1 cellular context compared by ENCODE assay signal in the genomic region with DNA sequence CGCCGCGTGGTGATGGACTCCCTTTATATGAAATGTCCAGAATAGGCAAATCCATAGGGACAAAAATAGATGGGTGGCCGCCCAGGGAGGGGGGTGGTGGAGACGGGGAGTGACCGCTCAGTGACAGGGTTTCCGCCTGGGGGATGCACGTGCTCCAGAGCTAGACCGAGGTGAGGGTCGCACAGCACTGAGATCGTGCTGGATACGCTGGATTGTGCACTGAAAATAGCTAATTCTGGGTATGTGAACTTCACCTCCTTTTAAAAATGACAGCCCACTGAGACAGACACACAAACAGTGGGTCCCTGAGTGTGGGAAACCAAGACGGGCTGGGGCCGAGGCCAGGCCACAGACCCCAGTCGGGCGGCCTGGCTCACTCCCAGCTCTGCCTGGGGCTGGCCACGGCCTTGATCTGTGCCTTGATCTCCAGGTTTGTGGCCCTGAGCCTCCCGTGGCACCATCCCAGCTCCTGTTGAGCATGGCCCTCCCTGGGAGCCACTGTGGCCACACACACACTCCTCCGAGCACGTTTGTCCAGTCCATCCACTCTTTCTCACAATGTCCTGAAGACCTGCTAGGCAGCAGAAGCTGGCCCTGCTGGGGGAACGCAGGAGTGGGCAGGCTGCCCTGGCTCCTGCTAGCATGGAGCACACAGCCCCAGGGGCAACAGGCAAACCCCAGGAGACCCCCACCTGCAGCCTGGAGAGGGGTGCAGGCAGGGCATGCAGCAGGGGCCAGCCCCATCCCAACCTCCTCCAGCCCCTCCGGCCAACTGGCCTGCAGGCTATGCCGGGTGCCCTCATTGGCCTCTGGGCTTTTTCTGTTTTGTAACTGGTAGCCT.
TF ChIP-seq lines count a peak whose summit lies in the region.

No MANE protein-coding gene starts in this region.

TF ChIP-seq in HepG2, 621 proteins besides CTCF, POLR2A, EP300 and RAD21 (continued from another document and continues in another):
- TF ChIP-seq DZIP1 (CRISPR knock-in tag; IDR thresholded peaks at IDR 0.05) (no peak), ZNF331 (CRISPR knock-in tag; IDR thresholded peaks at IDR 0.05) (peak; percentile 65), ZNF432 (CRISPR knock-in tag; IDR thresholded peaks at IDR 0.05; ENCODE audit: borderline replicate concordance) (no peak), PBX2 (CRISPR knock-in tag; IDR thresholded peaks at IDR 0.05) (no peak), CSRNP2 (CRISPR knock-in tag; conservative IDR thresholded peaks at IDR 0.05; ENCODE audit: low read depth) (no peak), RARA (CRISPR knock-in tag; IDR thresholded peaks at IDR 0.05) (peak; percentile 40), ZFP90 (CRISPR knock-in tag; IDR thresholded peaks at IDR 0.05; ENCODE audit: borderline replicate concordance) (0 out of 2 replicates have a peak, but pooled peaks have one; percentile 25), GFI1 (CRISPR knock-in tag; IDR thresholded peaks at IDR 0.05; ENCODE audit: borderline replicate concordance) (0 out of 2 replicates have a peak, but pooled peaks have one; percentile 9), EHMT2 (IDR thresholded peaks at IDR 0.05; ENCODE audit: borderline replicate concordance, low read depth, low read length) (no peak; the same call in 1 of the 2 replicates), ZNF563 (CRISPR knock-in tag; IDR thresholded peaks at IDR 0.05) (peak; percentile 37; the same call in 1 of the 2 replicates), RORA (CRISPR knock-in tag; IDR thresholded peaks at IDR 0.05) (no peak), ZNF543 (CRISPR knock-in tag; IDR thresholded peaks at IDR 0.05) (no peak), NFIC (IDR thresholded peaks at IDR 0.05; ENCODE audit: low read length) (no peak), DMAP1 (CRISPR knock-in tag; IDR thresholded peaks at IDR 0.05) (peak; percentile 41; the same call in 1 of the 2 replicates), HMGXB4 (CRISPR knock-in tag; IDR thresholded peaks at IDR 0.05; ENCODE audit: borderline replicate concordance in 1 of 2, low read depth in 1 of 2) (no peak), ZNF770 (CRISPR knock-in tag; IDR thresholded peaks at IDR 0.05) (peak; percentile 52), ZNF263 (CRISPR knock-in tag; IDR thresholded peaks at IDR 0.05) (no peak), ZNF441 (CRISPR knock-in tag; IDR thresholded peaks at IDR 0.05; ENCODE audit: borderline replicate concordance) (no peak), MED13 (CRISPR knock-in tag; IDR thresholded peaks at IDR 0.05) (no peak; the same call in 1 of the 2 replicates), SP1 (IDR thresholded peaks at IDR 0.05) (no peak), SP1 (CRISPR knock-in tag; IDR thresholded peaks at IDR 0.05) (no peak), MTA1 (CRISPR knock-in tag; IDR thresholded peaks at IDR 0.05; ENCODE audit: borderline replicate concordance) (0 out of 2 replicates have a peak, but pooled peaks have one; percentile 66), KDM5B (CRISPR knock-in tag; IDR thresholded peaks at IDR 0.05; ENCODE audit: borderline replicate concordance) (peak; percentile 47; the same call in 1 of the 2 replicates), PHF8 (CRISPR knock-in tag; IDR thresholded peaks at IDR 0.05) (peak; percentile 16; the same call in 1 of the 2 replicates), NR0B2 (CRISPR knock-in tag; IDR thresholded peaks at IDR 0.05) (0 out of 2 replicates have a peak, but pooled peaks have one; percentile 35), FOXO4 (CRISPR knock-in tag; conservative IDR thresholded peaks at IDR 0.05) (no peak), POLR2G (IDR thresholded peaks at IDR 0.05; ENCODE audit: low read depth, low read length) (peak; percentile 62; the same call in 1 of the 2 replicates), GABPB1 (CRISPR knock-in tag; IDR thresholded peaks at IDR 0.05) (peak; percentile 52; the same call in 1 of the 2 replicates)
- TF ChIP-seq, protein P1, sequence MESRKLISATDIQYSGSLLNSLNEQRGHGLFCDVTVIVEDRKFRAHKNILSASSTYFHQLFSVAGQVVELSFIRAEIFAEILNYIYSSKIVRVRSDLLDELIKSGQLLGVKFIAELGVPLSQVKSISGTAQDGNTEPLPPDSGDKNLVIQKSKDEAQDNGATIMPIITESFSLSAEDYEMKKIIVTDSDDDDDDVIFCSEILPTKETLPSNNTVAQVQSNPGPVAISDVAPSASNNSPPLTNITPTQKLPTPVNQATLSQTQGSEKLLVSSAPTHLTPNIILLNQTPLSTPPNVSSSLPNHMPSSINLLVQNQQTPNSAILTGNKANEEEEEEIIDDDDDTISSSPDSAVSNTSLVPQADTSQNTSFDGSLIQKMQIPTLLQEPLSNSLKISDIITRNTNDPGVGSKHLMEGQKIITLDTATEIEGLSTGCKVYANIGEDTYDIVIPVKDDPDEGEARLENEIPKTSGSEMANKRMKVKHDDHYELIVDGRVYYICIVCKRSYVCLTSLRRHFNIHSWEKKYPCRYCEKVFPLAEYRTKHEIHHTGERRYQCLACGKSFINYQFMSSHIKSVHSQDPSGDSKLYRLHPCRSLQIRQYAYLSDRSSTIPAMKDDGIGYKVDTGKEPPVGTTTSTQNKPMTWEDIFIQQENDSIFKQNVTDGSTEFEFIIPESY (CRISPR knock-in tag; IDR thresholded peaks at IDR 0.05), result 0 out of 2 replicates have a peak, but pooled peaks have one; percentile 3
- TF ChIP-seq, protein P2, sequence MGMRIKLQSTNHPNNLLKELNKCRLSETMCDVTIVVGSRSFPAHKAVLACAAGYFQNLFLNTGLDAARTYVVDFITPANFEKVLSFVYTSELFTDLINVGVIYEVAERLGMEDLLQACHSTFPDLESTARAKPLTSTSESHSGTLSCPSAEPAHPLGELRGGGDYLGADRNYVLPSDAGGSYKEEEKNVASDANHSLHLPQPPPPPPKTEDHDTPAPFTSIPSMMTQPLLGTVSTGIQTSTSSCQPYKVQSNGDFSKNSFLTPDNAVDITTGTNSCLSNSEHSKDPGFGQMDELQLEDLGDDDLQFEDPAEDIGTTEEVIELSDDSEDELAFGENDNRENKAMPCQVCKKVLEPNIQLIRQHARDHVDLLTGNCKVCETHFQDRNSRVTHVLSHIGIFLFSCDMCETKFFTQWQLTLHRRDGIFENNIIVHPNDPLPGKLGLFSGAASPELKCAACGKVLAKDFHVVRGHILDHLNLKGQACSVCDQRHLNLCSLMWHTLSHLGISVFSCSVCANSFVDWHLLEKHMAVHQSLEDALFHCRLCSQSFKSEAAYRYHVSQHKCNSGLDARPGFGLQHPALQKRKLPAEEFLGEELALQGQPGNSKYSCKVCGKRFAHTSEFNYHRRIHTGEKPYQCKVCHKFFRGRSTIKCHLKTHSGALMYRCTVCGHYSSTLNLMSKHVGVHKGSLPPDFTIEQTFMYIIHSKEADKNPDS (CRISPR knock-in tag; IDR thresholded peaks at IDR 0.05), result no peak
- TF ChIP-seq, protein P3, sequence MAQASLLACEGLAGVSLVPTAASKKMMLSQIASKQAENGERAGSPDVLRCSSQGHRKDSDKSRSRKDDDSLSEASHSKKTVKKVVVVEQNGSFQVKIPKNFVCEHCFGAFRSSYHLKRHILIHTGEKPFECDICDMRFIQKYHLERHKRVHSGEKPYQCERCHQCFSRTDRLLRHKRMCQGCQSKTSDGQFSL (CRISPR knock-in tag; IDR thresholded peaks at IDR 0.05), result 0 out of 2 replicates have a peak, but pooled peaks have one; percentile 31
- TF ChIP-seq, protein P4, sequence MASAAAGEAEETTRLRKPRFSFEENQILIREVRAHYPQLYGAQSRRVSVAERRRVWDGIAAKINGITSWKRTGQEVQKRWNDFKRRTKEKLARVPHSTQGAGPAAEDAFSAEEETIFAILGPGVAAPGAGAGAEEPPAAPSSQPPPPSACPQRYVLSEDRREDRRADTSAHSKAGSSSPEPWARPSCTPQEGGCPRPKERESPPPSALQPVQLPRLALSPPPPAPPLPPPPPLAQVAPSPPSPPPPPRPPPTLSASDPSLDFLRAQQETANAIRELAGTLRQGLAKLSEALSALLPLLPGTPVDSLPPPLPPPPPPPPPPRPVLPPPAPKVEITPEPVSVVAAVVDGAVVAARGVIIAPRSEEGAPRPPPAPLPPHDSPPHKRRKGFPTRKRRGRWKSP (CRISPR knock-in tag; IDR thresholded peaks at IDR 0.05), result no peak
